11 cellular contexts compared by ENCODE assay signal in genomic region chr2:121599963-121600651, GRCh38. TPM values are rescaled to one million over a fixed set of nuclear protein-coding genes. Genes with fewer than 3 reads are reported as not detected.
DNase-seq lines count a peak whose midpoint lies in the region; ATAC-seq and TF ChIP-seq lines count a peak whose summit lies in the region.
"Had no signal": no experiment of that assay in that cellular context is flagged by ENCODE, and none has a peak within 500 bp of the region (broad histone marks: within the 10 kb centered on the region; RNA-seq: fewer than 3 reads in every experiment).

No MANE protein-coding gene starts in this region.

- peaks cover 28 to 78% (median 73%) of the 10 kb centered on the region in 7 donors for H3K4me1 Mint-ChIP-seq in naive thymus-derived CD4-positive, alpha-beta T cell

- DNase-seq in naive thymus-derived CD4-positive, alpha-beta T cell: no peak
- no peak for DNase-seq in activated CD4-positive, CD25-positive, alpha-beta regulatory T cell treated with anti-CD3 and anti-CD28 coated beads, Interleukin-2, amount 50 U/mL, for 72 hours
- DNase-seq in HPDE6-E6E7 (ENCODE audit: extremely low spot score): no peak
- DNase-seq in omental fat pad (ENCODE audit: low spot score): no peak
- DNase-seq: DMS 273 treated with DMSO at 0.1 percent for 48 hours; SK-N-SH; stimulated activated CD4-positive, alpha-beta T cell treated with anti-CD3 and anti-CD28 coated beads, Interleukin-4, amount 100 ng/mL, for 24 hours had no signal

- no peak overlapping the region for H3K27ac ChIP-seq in naive thymus-derived CD4-positive, alpha-beta T cell (ENCODE audit: low read depth, low read length)
- H3K27ac ChIP-seq: breast epithelium had no signal

- ATAC-seq in GM18858 (IDR thresholded peaks at IDR 0.05; ENCODE audit: unreplicated experiment) (peak; percentile 67), GM21723 (IDR thresholded peaks at IDR 0.05; ENCODE audit: unreplicated experiment) (peak; percentile 48), HG03457 (IDR thresholded peaks at IDR 0.05; ENCODE audit: unreplicated experiment) (peak; percentile 50), omental fat pad (ENCODE audit: low FRiP score) (no peak)
- ATAC-seq in naive thymus-derived CD4-positive, alpha-beta T cell: no peak

- H3K27me3 ChIP-seq in naive thymus-derived CD4-positive, alpha-beta T cell (ENCODE audit: control insufficient read depth in 2 of 2, insufficient read depth in 2 of 2, low read length in 2 of 2): no peaks in the 10 kb centered on the region
- H3K27me3 ChIP-seq: breast epithelium had no signal

- POLR2A ChIA-PET in naive thymus-derived CD4-positive, alpha-beta T cell (lab: Charles Lee): no interaction called here

- H3K9me3 Mint-ChIP-seq in naive thymus-derived CD4-positive, alpha-beta T cell: no peaks in the 10 kb centered on the region

- peak overlapping the region in 7 of 9 donors; percentile 7 to 83 (median 22) for H3K27ac Mint-ChIP-seq in naive thymus-derived CD4-positive, alpha-beta T cell

- peaks cover 0 to 8% (median 0%) of the 10 kb centered on the region in 3 experiments for H3K36me3 ChIP-seq in naive thymus-derived CD4-positive, alpha-beta T cell (ENCODE audit: control insufficient read depth in 2 of 3, insufficient read depth in 3 of 3, low read length in 3 of 3)
- H3K36me3 ChIP-seq: breast epithelium had no signal

- H3K36me3 Mint-ChIP-seq in naive thymus-derived CD4-positive, alpha-beta T cell: peaks cover 2 to 42% (median 17%) of the 10 kb centered on the region in 5 donors

- no peaks in the 10 kb centered on the region for H3K27me3 Mint-ChIP-seq in naive thymus-derived CD4-positive, alpha-beta T cell

- no peak overlapping the region for H3K4me3 ChIP-seq in naive thymus-derived CD4-positive, alpha-beta T cell (ENCODE audit: low read length)
- H3K4me3 ChIP-seq: breast epithelium had no signal

- no peaks in the 10 kb centered on the region for H3K9me3 ChIP-seq in naive thymus-derived CD4-positive, alpha-beta T cell (ENCODE audit: control insufficient read depth in 2 of 3, low read length in 3 of 3)
- H3K9me3 ChIP-seq: breast epithelium, SK-N-SH had no signal

- peak overlapping the region in 1 of 10 donors; percentile 10 for H3K4me3 Mint-ChIP-seq in naive thymus-derived CD4-positive, alpha-beta T cell

- TF ChIP-seq CTCF in omental fat pad (IDR thresholded peaks at IDR 0.05): no peak

- CTCF ChIA-PET in naive thymus-derived CD4-positive, alpha-beta T cell (lab: Charles Lee): no interaction called here

- intact Hi-C loops in naive thymus-derived CD4-positive, alpha-beta T cell (cut with micrococcal nuclease): loop anchor here in 1 of 2 donors (5.0 kb wide), 1 partner anchor 32 kb away; no protein-coding TSS in a partner anchor

- H3K4me1 ChIP-seq in naive thymus-derived CD4-positive, alpha-beta T cell (ENCODE audit: control insufficient read depth in 2 of 2, insufficient read depth in 2 of 2, low read length in 2 of 2): peaks cover 9 to 14% of the 10 kb centered on the region in 2 donors
- H3K4me1 ChIP-seq: breast epithelium had no signal

RNA-seq across cellular contexts. Expression of gene CLASP1, which starts 49.2 kb away (rescaled TPM):
- total RNA-seq in naive thymus-derived CD4-positive, alpha-beta T cell: 10 to 100 TPM; 58.8 to 76.3 (median 62.7) TPM
- polyA plus RNA-seq in naive thymus-derived CD4-positive, alpha-beta T cell: 10 to 100 TPM; 13.8 to 16.1 TPM
- 100 to 1,000 TPM in 1 of 4 donors, 10 to 100 TPM in 3; 56.2 to 114 (median 64.5) TPM for total RNA-seq in omental fat pad

Comparison
In these comparisons a context has a peak if more than half of its experiments do, and no peak if none do; other contexts are left out.
1. ATAC-seq: peak in GM18858 (single experiment), GM21723 (single experiment) and HG03457 (single experiment); none in naive thymus-derived CD4-positive, alpha-beta T cell (single experiment) and omental fat pad (single experiment).